8 cellular contexts compared by ENCODE assay signal in genomic region chr3:111668912-111669488, GRCh38.
A peak's percentile ranks its signal among the peaks of the same experiment; 100 is the strongest.
DNase-seq lines count a peak whose midpoint lies in the region; ATAC-seq lines count a peak whose summit lies in the region.

No MANE protein-coding gene starts in this region.

- DNase-seq in CD1c-positive myeloid dendritic cell (ENCODE audit: extremely low spot score) (peak; percentile 72), NCI-H774 (lab: John Stamatoyannopoulos, UW) (peak; percentile 22), astrocyte of the hippocampus (ENCODE audit: low read depth, low spot score) (peak; percentile 71), iPS-NIHi11 (ENCODE audit: low spot score) (peak; percentile 56)

- peaks cover 23% of the 10 kb centered on the region for H3K4me1 Mint-ChIP-seq in stimulated activated memory B cell treated with anti-CD40 and anti-IgM and Interleukin-4, amounts not matched to agents 10 μg/mL and 1 μg/mL and 100 μg/mL, for 72 hours

- H3K27ac Mint-ChIP-seq in stimulated activated memory B cell treated with anti-CD40 and anti-IgM and Interleukin-4, amounts not matched to agents 10 μg/mL and 1 μg/mL and 100 μg/mL, for 72 hours: no peak overlapping the region

- ATAC-seq in GM18907 (IDR thresholded peaks at IDR 0.05; ENCODE audit: unreplicated experiment) (peak; percentile 45), HG03565 (IDR thresholded peaks at IDR 0.05; ENCODE audit: unreplicated experiment) (peak; percentile 29), GM21381 (IDR thresholded peaks at IDR 0.05; ENCODE audit: unreplicated experiment) (no peak)
- peak; percentile 54 for ATAC-seq in stimulated activated memory B cell treated with anti-CD40 and anti-IgM and Interleukin-4, amounts not matched to agents 10 μg/mL and 1 μg/mL and 100 μg/mL, for 72 hours

- no peak overlapping the region for H3K4me3 Mint-ChIP-seq in stimulated activated memory B cell treated with anti-CD40 and anti-IgM and Interleukin-4, amounts not matched to agents 10 μg/mL and 1 μg/mL and 100 μg/mL, for 72 hours

- no peaks in the 10 kb centered on the region for H3K36me3 Mint-ChIP-seq in stimulated activated memory B cell treated with anti-CD40 and anti-IgM and Interleukin-4, amounts not matched to agents 10 μg/mL and 1 μg/mL and 100 μg/mL, for 72 hours

- no peaks in the 10 kb centered on the region for H3K27me3 Mint-ChIP-seq in stimulated activated memory B cell treated with anti-CD40 and anti-IgM and Interleukin-4, amounts not matched to agents 10 μg/mL and 1 μg/mL and 100 μg/mL, for 72 hours

- peaks cover 2% of the 10 kb centered on the region for H3K9me3 Mint-ChIP-seq in stimulated activated memory B cell treated with anti-CD40 and anti-IgM and Interleukin-4, amounts not matched to agents 10 μg/mL and 1 μg/mL and 100 μg/mL, for 72 hours

Comparison
In these comparisons a context has a peak if more than half of its experiments do, and no peak if none do; other contexts are left out.
1. DNase-seq: peak in every context shown above with its lines; median percentile 72 in CD1c-positive myeloid dendritic cell; 71 in astrocyte of the hippocampus; 56 in iPS-NIHi11; 22 in NCI-H774.